In the genomic region with DNA sequence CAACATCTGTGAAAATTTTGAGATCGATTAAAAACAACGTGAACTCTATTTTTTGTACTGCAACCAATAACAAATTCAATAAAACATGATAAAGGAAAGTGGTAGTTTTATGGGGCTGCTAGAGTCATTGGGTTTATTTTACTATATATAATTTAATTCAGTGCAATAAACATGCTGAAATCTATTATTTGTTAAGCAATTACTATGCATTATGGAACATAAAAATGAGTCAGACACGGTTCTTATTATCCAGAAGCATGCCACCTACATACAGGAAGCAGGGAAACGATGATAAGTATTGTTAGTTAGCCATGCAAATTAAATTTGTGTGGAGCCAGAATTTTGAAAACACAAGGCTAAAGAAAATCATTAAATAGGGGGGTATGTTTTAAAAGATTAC, we compare ENCODE assay signal across 23 cellular contexts. TPM values are rescaled to one million over a fixed set of nuclear protein-coding genes. Genes with fewer than 3 reads are reported as not detected.
DNase-seq lines count a peak whose midpoint lies in the region; ATAC-seq, FAIRE-seq and TF ChIP-seq lines count a peak whose summit lies in the region.
"Had no signal": no experiment of that assay in that cellular context is flagged by ENCODE, and none has a peak within 500 bp of the region (broad histone marks: within the 10 kb centered on the region; RNA-seq: fewer than 3 reads in every experiment).

No MANE protein-coding gene starts in this region.

- H4K20me1 ChIP-seq in endothelial cell of umbilical vein (replicated peaks; ENCODE audit: control insufficient read depth, extremely low read depth, insufficient read depth, low read length), result no peaks in the 10 kb centered on the region

- no peaks in the 10 kb centered on the region for H3K9me3 ChIP-seq in BE2C
- no peaks in the 10 kb centered on the region for H3K9me3 ChIP-seq in HEK293 (ENCODE audit: control insufficient read depth, insufficient read depth, low read depth, low read length)
- no peaks in the 10 kb centered on the region for H3K9me3 ChIP-seq in endothelial cell of umbilical vein (replicated peaks; ENCODE audit: control insufficient read depth, insufficient read depth, low read length)
- H3K9me3 ChIP-seq: MG63 had no signal

- H3K9ac ChIP-seq in endothelial cell of umbilical vein (replicated peaks; ENCODE audit: extremely low read depth, insufficient read depth, low read length), result no peak overlapping the region

- H3K27ac ChIP-seq in HEK293 (ENCODE audit: extremely low read depth, low read depth, low read length) (no peak overlapping the region), endothelial cell of umbilical vein (ENCODE audit: insufficient read depth, low read depth, low read length) (no peak overlapping the region)

- H3K4me1 ChIP-seq in BE2C (peaks cover 6% of the 10 kb centered on the region), HEK293 (ENCODE audit: control insufficient read depth, insufficient read depth, low read length) (no peaks in the 10 kb centered on the region), endothelial cell of umbilical vein (ENCODE audit: control insufficient read depth, extremely low read depth, insufficient read depth, low read length) (no peaks in the 10 kb centered on the region)

- H3K27me3 ChIP-seq in BE2C (no peaks in the 10 kb centered on the region), endothelial cell of umbilical vein (ENCODE audit: control insufficient read depth in 2 of 2, insufficient read depth in 2 of 2, low read length in 2 of 2) (no peaks in the 10 kb centered on the region)
- H3K27me3 ChIP-seq: MG63 had no signal

- H3K27ac Mint-ChIP-seq in natural killer cell treated with Interleukin-12 subunit alpha and Interleukin-12 subunit beta and Interleukin-15 and Interleukin-18, amount 100 ng/mL, for 72 hours, result no peak overlapping the region
- H3K27ac Mint-ChIP-seq: CD8-positive, alpha-beta T cell had no signal

- dilution Hi-C loops in endothelial cell of umbilical vein (cut with MboI; ENCODE audit: extremely low pct_ligation_motif_present, low sequenced_read_pairs), result no loop called here

- no peaks in the 10 kb centered on the region for H3K9me3 Mint-ChIP-seq in natural killer cell treated with Interleukin-12 subunit alpha and Interleukin-12 subunit beta and Interleukin-15 and Interleukin-18, amount 100 ng/mL, for 72 hours
- H3K9me3 Mint-ChIP-seq: CD8-positive, alpha-beta T cell had no signal

- FAIRE-seq in endothelial cell of umbilical vein (lab: Jason Lieb, UNC), result no peak
- FAIRE-seq: GM18507, H54 had no signal

- CTCF ChIA-PET in HEK293 (lab: Yijun Ruan, JAX), result no interaction called here
- CTCF ChIA-PET in endothelial cell of umbilical vein (lab: Charles Lee), result no interaction called here

- POLR2A ChIA-PET in HEK293 (lab: Yijun Ruan, JAX) (no interaction called here), endothelial cell of umbilical vein (lab: Charles Lee) (no interaction called here)

- no peak overlapping the region for H3K4me3 Mint-ChIP-seq in natural killer cell treated with Interleukin-12 subunit alpha and Interleukin-12 subunit beta and Interleukin-15 and Interleukin-18, amount 100 ng/mL, for 72 hours
- H3K4me3 Mint-ChIP-seq: CD8-positive, alpha-beta T cell had no signal

- no peak overlapping the region for H3K4me2 ChIP-seq in endothelial cell of umbilical vein (ENCODE audit: insufficient read depth, low read length)

- no peak; the same call in 2 of the 3 replicates for ATAC-seq in SK-N-SH treated with all-trans-retinoic acid at 6 μM for 48 hours
- ATAC-seq in HG03045 (IDR thresholded peaks at IDR 0.05; ENCODE audit: unreplicated experiment), result no peak
- no peak for ATAC-seq in natural killer cell treated with Interleukin-12 subunit alpha and Interleukin-12 subunit beta and Interleukin-15 and Interleukin-18, amount 100 ng/mL, for 72 hours
- ATAC-seq: CD8-positive, alpha-beta T cell had no signal

- DNase-seq in BE2C, result no peak
- DNase-seq in endothelial cell of umbilical vein (ENCODE audit: low read depth, low spot score), result peak; percentile 48
- DNase-seq in GOT3 (lab: John Stamatoyannopoulos, UW), result no peak
- DNase-seq in natural killer cell treated with Interleukin-12 subunit alpha and Interleukin-12 subunit beta and Interleukin-15 and Interleukin-18, amount 100 ng/mL, for 72 hours (ENCODE audit: low spot score), result no peak
- DNase-seq in NCI-H1417 treated with DMSO at 0.1 percent for 48 hours (lab: John Stamatoyannopoulos, UW), result no peak
- DNase-seq: ACHN; C1 segment of cervical spinal cord; CD8-positive, alpha-beta T cell; DMS153; GDM1; MG63; NCI-H1436; NCI-H187 treated with DMSO at 0.1 percent for 48 hours; NCI-H226; NCI-H510A treated with DMSO at 0.1 percent for 48 hours; NCI-H774; NK-92 treated with Interleukin-12 subunit alpha and Interleukin-12 subunit beta, amount 100 ng/mL, for 24 hours; SIG-M5 had no signal

- H3K36me3 Mint-ChIP-seq in natural killer cell treated with Interleukin-12 subunit alpha and Interleukin-12 subunit beta and Interleukin-15 and Interleukin-18, amount 100 ng/mL, for 72 hours, result peaks cover 14% of the 10 kb centered on the region

- H3K9me1 ChIP-seq in endothelial cell of umbilical vein (replicated peaks; ENCODE audit: control insufficient read depth, extremely low read depth, insufficient read depth, low read length), result no peaks in the 10 kb centered on the region

- H3K79me2 ChIP-seq in endothelial cell of umbilical vein (ENCODE audit: control insufficient read depth, insufficient read depth, low read length), result no peaks in the 10 kb centered on the region

- TF ChIP-seq CTCF in BE2C (IDR thresholded peaks at IDR 0.05; ENCODE audit: low read depth, low read length) (no peak), HEK293 (tag by site-specific recombination; IDR thresholded peaks at IDR 0.05) (no peak), endothelial cell of umbilical vein (IDR thresholded peaks at IDR 0.05; ENCODE audit: extremely low read depth in 1 of 2, insufficient read depth in 1 of 2, low read depth in 1 of 2, low read length in 2 of 2) (no peak)

- H2AFZ ChIP-seq in endothelial cell of umbilical vein (ENCODE audit: low read depth, low read length), result no peak overlapping the region

- H3K36me3 ChIP-seq in BE2C, result peaks cover 1% of the 10 kb centered on the region; the same call in 1 of the 2 replicates
- H3K36me3 ChIP-seq in HEK293 (ENCODE audit: control insufficient read depth in 2 of 2, insufficient read depth in 1 of 2, low read length in 2 of 2), result peaks cover 12 to 77% of the 10 kb centered on the region in 2 experiments
- peaks cover 8 to 9% of the 10 kb centered on the region in 2 experiments for H3K36me3 ChIP-seq in endothelial cell of umbilical vein (ENCODE audit: control insufficient read depth in 2 of 2, extremely low read depth in 1 of 2, insufficient read depth in 2 of 2, low read length in 2 of 2)

- no TSS peak for BruUV-seq in endothelial cell of umbilical vein (replicated peaks; lab: Mats Ljungman, UMichigan)

- H3K4me3 ChIP-seq in BE2C (ENCODE audit: low read depth, low read length) (peak overlapping the region; percentile 5; the same call in 1 of the 2 replicates), HEK293 (ENCODE audit: low read depth, low read length) (no peak overlapping the region), endothelial cell of umbilical vein (replicated peaks in 1 of 3; ENCODE audit: insufficient read depth in 1 of 3, low read depth in 1 of 3, low read length in 3 of 3) (no peak overlapping the region)
- H3K4me3 ChIP-seq: MG63 had no signal

- no peaks in the 10 kb centered on the region for H3K4me1 Mint-ChIP-seq in natural killer cell treated with Interleukin-12 subunit alpha and Interleukin-12 subunit beta and Interleukin-15 and Interleukin-18, amount 100 ng/mL, for 72 hours (ENCODE audit: low read depth in 2 of 2)

- no peaks in the 10 kb centered on the region for H3K27me3 Mint-ChIP-seq in natural killer cell treated with Interleukin-12 subunit alpha and Interleukin-12 subunit beta and Interleukin-15 and Interleukin-18, amount 100 ng/mL, for 72 hours

- intact Hi-C loops in endothelial cell of umbilical vein (cut with micrococcal nuclease), result no loop called here

- TF ChIP-seq POLR2A in endothelial cell of umbilical vein (IDR thresholded peaks at IDR 0.05; ENCODE audit: low read depth, low read length), result no peak

RNA-seq across cellular contexts. Expression of gene NPHP3, which starts 27.2 kb away (rescaled TPM):
- 3.9 TPM for polyA plus RNA-seq in BE2C (2012; ENCODE audit: insufficient read depth, insufficient read length, low read depth)
- total RNA-seq in endothelial cell of umbilical vein, result 30.0 and 30.3 TPM in 2 replicates
- polyA plus RNA-seq in endothelial cell of umbilical vein, result 14.7 and 20.8 TPM in 2 replicates
- 8.4 and 12.9 TPM in 2 replicates for polyA plus RNA-seq in endothelial cell of umbilical vein (2011; cell fraction: cytosol; rRNA removed)
- 88.0 and 93.7 TPM in 2 replicates for polyA plus RNA-seq in endothelial cell of umbilical vein (2011; cell fraction: nucleus; rRNA removed)
- polyA plus RNA-seq in endothelial cell of umbilical vein (2012), result 12.4 and 16.1 TPM in 2 replicates
- 38.7 and 45.9 TPM in 2 replicates for polyA minus RNA-seq in endothelial cell of umbilical vein
- 2.2 TPM for polyA minus RNA-seq in endothelial cell of umbilical vein (2011; cell fraction: cytosol; rRNA and poly(A)+ RNA removed)
- 45.5 and 57.7 TPM in 2 replicates for polyA minus RNA-seq in endothelial cell of umbilical vein (2011; cell fraction: nucleus; rRNA and poly(A)+ RNA removed)
- 10 to 100 TPM; 14.0 to 14.9 TPM for total RNA-seq in natural killer cell treated with Interleukin-12 subunit alpha and Interleukin-12 subunit beta and Interleukin-15 and Interleukin-18, amount 100 ng/mL, for 72 hours

RNA-seq across cellular contexts. Expression of gene UBA5, which starts 34.9 kb away (rescaled TPM):
- 59.4 TPM for polyA plus RNA-seq in BE2C (2012; ENCODE audit: insufficient read depth, insufficient read length, low read depth)
- 38.1 and 40.9 TPM in 2 replicates for total RNA-seq in endothelial cell of umbilical vein
- 12.6 and 19.7 TPM in 2 replicates for polyA plus RNA-seq in endothelial cell of umbilical vein
- 18.8 and 21.6 TPM in 2 replicates for polyA plus RNA-seq in endothelial cell of umbilical vein (2011; cell fraction: cytosol; rRNA removed)
- 40.7 and 53.7 TPM in 2 replicates for polyA plus RNA-seq in endothelial cell of umbilical vein (2011; cell fraction: nucleus; rRNA removed)
- polyA plus RNA-seq in endothelial cell of umbilical vein (2012), result 23.2 and 37.4 TPM in 2 replicates
- 25.2 and 28.1 TPM in 2 replicates for polyA minus RNA-seq in endothelial cell of umbilical vein
- 60.1 TPM for polyA minus RNA-seq in endothelial cell of umbilical vein (2011; cell fraction: cytosol; rRNA and poly(A)+ RNA removed)
- polyA minus RNA-seq in endothelial cell of umbilical vein (2011; cell fraction: nucleus; rRNA and poly(A)+ RNA removed), result 47.1 and 66.0 TPM in 2 replicates
- 10 to 100 TPM; 49.0 to 51.7 TPM for total RNA-seq in natural killer cell treated with Interleukin-12 subunit alpha and Interleukin-12 subunit beta and Interleukin-15 and Interleukin-18, amount 100 ng/mL, for 72 hours

RNA-seq across cellular contexts. Expression of gene ACAD11, which starts 35.4 kb away (rescaled TPM):
- polyA plus RNA-seq in BE2C (2012; ENCODE audit: insufficient read depth, insufficient read length, low read depth), result 5.9 TPM
- total RNA-seq in endothelial cell of umbilical vein, result 9.6 and 15.2 TPM in 2 replicates
- 13.1 and 17.9 TPM in 2 replicates for polyA plus RNA-seq in endothelial cell of umbilical vein
- 4.6 and 9.2 TPM in 2 replicates for polyA plus RNA-seq in endothelial cell of umbilical vein (2011; cell fraction: cytosol; rRNA removed)
- polyA plus RNA-seq in endothelial cell of umbilical vein (2011; cell fraction: nucleus; rRNA removed), result 151 and 154 TPM in 2 replicates
- polyA plus RNA-seq in endothelial cell of umbilical vein (2012), result 15.5 and 16.8 TPM in 2 replicates
- 18.1 and 37.3 TPM in 2 replicates for polyA minus RNA-seq in endothelial cell of umbilical vein
- 8.4 TPM for polyA minus RNA-seq in endothelial cell of umbilical vein (2011; cell fraction: cytosol; rRNA and poly(A)+ RNA removed)
- 63.0 and 66.1 TPM in 2 replicates for polyA minus RNA-seq in endothelial cell of umbilical vein (2011; cell fraction: nucleus; rRNA and poly(A)+ RNA removed)
- total RNA-seq in natural killer cell treated with Interleukin-12 subunit alpha and Interleukin-12 subunit beta and Interleukin-15 and Interleukin-18, amount 100 ng/mL, for 72 hours, result 10 to 100 TPM in 1 of 2 donors, 1 to 10 TPM in 1; 9.3 to 11.5 TPM
